In genomic region chr19:49442793-49443365, GRCh38 we compare ENCODE assay signal across 8 cellular contexts. TPM values are rescaled to one million over a fixed set of nuclear protein-coding genes. Genes with fewer than 3 reads are reported as not detected.
A peak's percentile ranks its signal among the peaks of the same experiment; 100 is the strongest.
DNase-seq lines count a peak whose midpoint lies in the region; ATAC-seq, FAIRE-seq and TF ChIP-seq lines count a peak whose summit lies in the region.

No MANE protein-coding gene starts in this region.

- peak overlapping the region; percentile 94 for H3K4me2 ChIP-seq in Karpas-422 (ENCODE audit: low read depth, low read length, poor library complexity, severe bottlenecking)
- peak overlapping the region; percentile 62 for H3K4me2 ChIP-seq in GM12878 (ENCODE audit: control insufficient read depth, insufficient read depth)

- peak; percentile 89 for DNase-seq in Caki2 (ENCODE audit: low read depth)
- DNase-seq in Karpas-422, result peak; percentile 90
- DNase-seq in GM12878 (ENCODE audit: low read depth, low spot score), result no peak
- DNase-seq in iPS DF 6.9 (ENCODE audit: low read depth, low spot score), result peak; percentile 91
- peak; percentile 88 to 89 for DNase-seq in gastrocnemius medialis

- no peak for FAIRE-seq in GM12878 (lab: Jason Lieb, UNC)

- H3K27ac ChIP-seq in Karpas-422 (ENCODE audit: low read length) (peak overlapping the region; percentile 78), GM12878 (ENCODE audit: control insufficient read depth, insufficient read depth) (no peak overlapping the region; the same call in 1 of the 2 replicates), iPS DF 6.9 (ENCODE audit: low read length) (no peak overlapping the region), gastrocnemius medialis (peak overlapping the region; percentile 73 to 85 (median 82))

- in situ Hi-C loops in Caki2 (cut with HindIII; ENCODE audit: low pct_unique_long_range_greater_than_20kb, low sequenced_read_pairs), result no loop called here
- in situ Hi-C loops in GM12878 (cut with MboI), result no loop called here
- in situ Hi-C loops in gastrocnemius medialis (cut with MboI; ENCODE audit: low sequenced_read_pairs in 4 of 4), result loop anchor here (5.0 to 10.0 kb wide), 4 partner anchors 48 to 218 kb away; partner anchors contain the start of gene KASH5 (in 1 of the 4)

- POLR2A ChIA-PET in GM12878 (lab: Charles Lee), result interaction anchor here (1.0 to 1.5 kb wide), 4 partner anchors 9 to 52 kb away, joined by 3 to 5 read pairs (median 4); partner anchors contain the start of gene PIH1D1

- WGBS in GM12878 (ENCODE audit: insufficient coverage, insufficient replicate concordance, low lambda C conversion rate, missing lambda C conversion rate), result under 1% methylated on average over 13 of the region's 41 CpGs
- no CpG with 5 or more reads among the region's 41 CpGs for WGBS in iPS DF 6.9 (ENCODE audit: insufficient coverage, insufficient read length)

- TF ChIP-seq EP300 in GM12878 (IDR thresholded peaks at IDR 0.05; ENCODE audit: borderline replicate concordance in 1 of 2, control insufficient read depth in 1 of 2, low read depth in 2 of 2, low read length in 2 of 2), result no peak

- SMC1A ChIA-PET in GM12878 (lab: Charles Lee; ENCODE audit: uncharacterized antibody, unreplicated experiment), result interaction anchor here (1.5 to 3.0 kb wide), 4 partner anchors 27 to 217 kb away, joined by 4 to 14 read pairs (median 4); no protein-coding TSS in a partner anchor

- H3K4me1 ChIP-seq in Karpas-422 (ENCODE audit: low read length) (peaks cover 28% of the 10 kb centered on the region), GM12878 (ENCODE audit: control insufficient read depth, insufficient read depth, low read length) (no peaks in the 10 kb centered on the region), iPS DF 6.9 (ENCODE audit: control insufficient read depth, insufficient read depth, low read length) (no peaks in the 10 kb centered on the region; the same call in 1 of the 2 replicates), gastrocnemius medialis (no peaks in the 10 kb centered on the region)

- H3K27me3 ChIP-seq in Karpas-422 (ENCODE audit: low read length) (no peaks in the 10 kb centered on the region), GM12878 (replicated peaks in 1 of 2; ENCODE audit: control insufficient read depth in 2 of 2, insufficient read depth in 2 of 2, low read length in 1 of 2) (peaks cover 9 to 23% of the 10 kb centered on the region in 2 experiments), iPS DF 6.9 (ENCODE audit: control insufficient read depth, insufficient read depth, low read length) (peaks cover 19% of the 10 kb centered on the region; the same call in 1 of the 2 replicates), gastrocnemius medialis (peaks cover 34 to 44% (median 42%) of the 10 kb centered on the region in 3 donors)

- TF ChIP-seq RAD21 in GM12878 (IDR thresholded peaks at IDR 0.05; ENCODE audit: insufficient read depth, low read depth, low read length), result no peak

- intact Hi-C loops in GM12878 (cut with micrococcal nuclease; ENCODE audit: unreplicated experiment) (loop anchor here (1.0 kb wide), 7 partner anchors 27 to 217 kb away; partner anchors contain the start of gene FLT3LG), gastrocnemius medialis (cut with DNase I; ENCODE audit: low total_unique reads) (loop anchor here (1.0 to 2.0 kb wide), 5 partner anchors 21 to 217 kb away; partner anchors contain the start of genes DKKL1 and TEAD2)

- H3K9me3 ChIP-seq in Karpas-422 (ENCODE audit: low read length) (no peaks in the 10 kb centered on the region), GM12878 (replicated peaks; ENCODE audit: control insufficient read depth, insufficient read depth, low read length) (no peaks in the 10 kb centered on the region), iPS DF 6.9 (ENCODE audit: control insufficient read depth, insufficient read depth, low read length) (no peaks in the 10 kb centered on the region), gastrocnemius medialis (no peaks in the 10 kb centered on the region)

- H3K4me3 ChIP-seq in Karpas-422 (ENCODE audit: low read length) (peak overlapping the region; percentile 76), GM12878 (peak overlapping the region; percentile 81), iPS DF 6.9 (ENCODE audit: low read length) (peak overlapping the region; percentile 51; the same call in 1 of the 2 replicates), gastrocnemius medialis (peak overlapping the region; percentile 61 to 99 (median 80))

- peaks cover 10% of the 10 kb centered on the region; the same call in 1 of the 2 replicates for H3K36me3 ChIP-seq in Karpas-422 (ENCODE audit: insufficient read depth, low read length)
- H3K36me3 ChIP-seq in GM12878 (ENCODE audit: control insufficient read depth in 2 of 2, insufficient read depth in 2 of 2, low read length in 1 of 2), result peaks cover 0 to 3% of the 10 kb centered on the region in 2 experiments; a peak in 2 of 4 replicates
- peaks cover 7% of the 10 kb centered on the region for H3K36me3 ChIP-seq in iPS DF 6.9 (ENCODE audit: control insufficient read depth, insufficient read depth, low read length)
- peaks cover 0 to 6% of the 10 kb centered on the region in 2 donors for H3K36me3 ChIP-seq in gastrocnemius medialis

- RAD21 ChIA-PET in GM12878 (lab: Charles Lee; ENCODE audit: unreplicated experiment), result interaction anchor here (0.5 to 1.8 kb wide), 12 partner anchors 9 to 249 kb away, joined by 3 to 15 read pairs (median 4); partner anchors contain the start of genes PIH1D1 and SCAF1

- H3K9ac ChIP-seq in Karpas-422 (ENCODE audit: low read length) (peak overlapping the region; percentile 81), GM12878 (ENCODE audit: control insufficient read depth, insufficient read depth, low read length) (peak overlapping the region; percentile 5; the same call in 1 of the 2 replicates)

- CTCF ChIA-PET in GM12878 (lab: Yijun Ruan, JAX), result interaction anchor here (0.6 to 4.9 kb wide), 11 partner anchors 9 to 218 kb away, joined by 3 to 47 read pairs (median 4); partner anchors contain the start of genes ALDH16A1 and PIH1D1

- no peaks in the 10 kb centered on the region for H3K9me2 ChIP-seq in Karpas-422 (replicated peaks; ENCODE audit: insufficient read depth, low read length)

- H4K20me1 ChIP-seq in Karpas-422 (ENCODE audit: insufficient read depth, low read depth, low read length) (0 out of 2 replicates have a peak, but pooled peaks cover 3% of the 10 kb centered on the region), GM12878 (ENCODE audit: control insufficient read depth, insufficient read depth) (no peaks in the 10 kb centered on the region)

- H3K79me2 ChIP-seq in Karpas-422 (ENCODE audit: low read length) (no peaks in the 10 kb centered on the region), GM12878 (ENCODE audit: control insufficient read depth, insufficient read depth, low read length) (no peaks in the 10 kb centered on the region)

- peak; percentile 21 for ATAC-seq in GM21381 (IDR thresholded peaks at IDR 0.05; ENCODE audit: unreplicated experiment)
- ATAC-seq in SK-N-SH treated with all-trans-retinoic acid at 6 μM for 48 hours, result peak; percentile 81
- peak; percentile 68 for ATAC-seq in GM12878
- peak; percentile 45 to 49 for ATAC-seq in gastrocnemius medialis
- no peak for ATAC-seq in HG03342 (IDR thresholded peaks at IDR 0.05; ENCODE audit: unreplicated experiment)

- BruUV-seq in GM12878 (replicated peaks; lab: Mats Ljungman, UMichigan), result no TSS peak

- H2AFZ ChIP-seq in Karpas-422 (ENCODE audit: low read length) (peak overlapping the region; percentile 98), GM12878 (ENCODE audit: control insufficient read depth, low read depth, low read length) (peak overlapping the region; percentile 76)

- no peak for TF ChIP-seq POLR2A in GM12878 (IDR thresholded peaks at IDR 0.05; ENCODE audit: low read depth, low read length)
- TF ChIP-seq POLR2A in gastrocnemius medialis (IDR thresholded peaks at IDR 0.05), result no peak

- TF ChIP-seq CTCF in GM12878 (IDR thresholded peaks at IDR 0.05 in 2 of 3, conservative IDR thresholded peaks at IDR 0.05 in 1 of 3; ENCODE audit: control insufficient read depth in 2 of 3, extremely low read depth in 1 of 3, insufficient read depth in 1 of 3, low read depth in 3 of 3, low read length in 3 of 3), result no peak
- TF ChIP-seq CTCF in gastrocnemius medialis (IDR thresholded peaks at IDR 0.05 in 4 of 5, conservative IDR thresholded peaks at IDR 0.05 in 1 of 5), result no peak

RNA-seq across cellular contexts. Expression of gene SLC17A7, which starts 1.6 kb away (rescaled TPM):
- not detected in 2 replicates for total RNA-seq in Caki2 (2014; rRNA removed; shearing (Covaris generic); ENCODE audit: low replicate concordance)
- 0.47 and 0.63 TPM in 2 replicates for total RNA-seq in Karpas-422 (2014; rRNA removed; shearing (Covaris generic); ENCODE audit: low replicate concordance)
- total RNA-seq in GM12878 (2013; cell fraction: nucleolus; rRNA removed), result 0.21 and 0.49 TPM in 2 replicates
- total RNA-seq in GM12878 (2014; rRNA removed) (not detected in 2 replicates), GM12878 (2014; rRNA removed; fragmentation: Illumina TruSeq; extraction: Trizol) (not detected in 2 replicates), GM12878 (2021) (0.08 TPM in 2 replicates), gastrocnemius medialis (1 to 10 TPM in 1 of 4 donors, under 1 TPM in 3; 0.24 to 1.6 (median 0.33) TPM)
- not detected for polyA plus RNA-seq in GM12878 (2011; ENCODE audit: low read depth)
- polyA plus RNA-seq in GM12878 (2011; rRNA removed) (0.23 and 0.24 TPM in 2 replicates), GM12878 (2014; fragmentation: Illumina TruSeq; extraction: Trizol) (0.03 and 0.06 TPM in 2 replicates), GM12878 (2014; fragmentation: Nextera tagmentation; extraction: Ambion mirVana) (not detected), GM12878 (2014; rRNA removed) (0.04 TPM in 1 of 2 replicates, not detected in the other), GM12878 (2016; fragmentation: Nextera tagmentation; extraction: Ambion mirVana) (not detected)
- polyA plus RNA-seq in GM12878 (2011; cell fraction: cytosol; rRNA removed), result 0.27 and 0.48 TPM in 2 replicates
- polyA plus RNA-seq in GM12878 (2011; cell fraction: nucleus; rRNA removed), result 0.92 and 1.1 TPM in 2 replicates
- 0.18 TPM in 2 replicates for polyA plus RNA-seq in GM12878 (2012)
- polyA minus RNA-seq in GM12878 (2011; rRNA and poly(A)+ RNA removed), result 0.22 and 0.26 TPM in 2 replicates
- polyA minus RNA-seq in GM12878 (2011; cell fraction: cytosol; rRNA and poly(A)+ RNA removed), result 0.53 and 1.9 TPM in 2 replicates
- 0.29 and 0.36 TPM in 2 replicates for polyA minus RNA-seq in GM12878 (2011; cell fraction: nucleus; rRNA and poly(A)+ RNA removed)

RNA-seq across cellular contexts. Expression of gene PIH1D1, which starts 8.7 kb away (rescaled TPM):
- total RNA-seq in Caki2 (2014; rRNA removed; shearing (Covaris generic); ENCODE audit: low replicate concordance), result 142 and 146 TPM in 2 replicates
- total RNA-seq in Karpas-422 (2014; rRNA removed; shearing (Covaris generic); ENCODE audit: low replicate concordance), result 163 and 223 TPM in 2 replicates
- 88.2 and 95.3 TPM in 2 replicates for total RNA-seq in GM12878 (2013; cell fraction: nucleolus; rRNA removed)
- total RNA-seq in GM12878 (2014; rRNA removed) (130 and 137 TPM in 2 replicates), GM12878 (2014; rRNA removed; fragmentation: Illumina TruSeq; extraction: Trizol) (83.8 and 84.3 TPM in 2 replicates), GM12878 (2021) (112 and 117 TPM in 2 replicates), gastrocnemius medialis (100 to 1,000 TPM in 1 of 4 donors, 10 to 100 TPM in 3; 41.9 to 107 (median 79.0) TPM)
- 102 TPM for polyA plus RNA-seq in GM12878 (2011; ENCODE audit: low read depth)
- polyA plus RNA-seq in GM12878 (2011; rRNA removed) (84.6 and 95.3 TPM in 2 replicates), GM12878 (2014; fragmentation: Illumina TruSeq; extraction: Trizol) (40.6 and 73.6 TPM in 2 replicates), GM12878 (2014; fragmentation: Nextera tagmentation; extraction: Ambion mirVana) (10 to 100 TPM; 16.1 to 39.9 TPM), GM12878 (2014; rRNA removed) (122 and 123 TPM in 2 replicates), GM12878 (2016; fragmentation: Nextera tagmentation; extraction: Ambion mirVana) (100 to 1,000 TPM; 141 to 153 TPM)
- 120 and 130 TPM in 2 replicates for polyA plus RNA-seq in GM12878 (2011; cell fraction: cytosol; rRNA removed)
- polyA plus RNA-seq in GM12878 (2011; cell fraction: nucleus; rRNA removed), result 210 and 249 TPM in 2 replicates
- 95.7 and 98.1 TPM in 2 replicates for polyA plus RNA-seq in GM12878 (2012)
- polyA minus RNA-seq in GM12878 (2011; rRNA and poly(A)+ RNA removed), result 67.4 and 81.0 TPM in 2 replicates
- polyA minus RNA-seq in GM12878 (2011; cell fraction: cytosol; rRNA and poly(A)+ RNA removed), result 32.1 and 32.7 TPM in 2 replicates
- polyA minus RNA-seq in GM12878 (2011; cell fraction: nucleus; rRNA and poly(A)+ RNA removed), result 29.9 and 44.2 TPM in 2 replicates

RNA-seq across cellular contexts. Expression of gene ALDH16A1, which starts 10.1 kb away (rescaled TPM):
- 83.2 and 88.7 TPM in 2 replicates for total RNA-seq in Caki2 (2014; rRNA removed; shearing (Covaris generic); ENCODE audit: low replicate concordance)
- total RNA-seq in Karpas-422 (2014; rRNA removed; shearing (Covaris generic); ENCODE audit: low replicate concordance), result 15.9 and 83.3 TPM in 2 replicates
- total RNA-seq in GM12878 (2013; cell fraction: nucleolus; rRNA removed), result 4.5 and 6.6 TPM in 2 replicates
- total RNA-seq in GM12878 (2014; rRNA removed) (31.9 and 46.3 TPM in 2 replicates), GM12878 (2014; rRNA removed; fragmentation: Illumina TruSeq; extraction: Trizol) (8.7 and 9.5 TPM in 2 replicates), GM12878 (2021) (43.6 and 49.3 TPM in 2 replicates), gastrocnemius medialis (10 to 100 TPM in 2 of 4 donors, 1 to 10 TPM in 2; 8.0 to 12.6 (median 9.9) TPM)
- 3.7 TPM for polyA plus RNA-seq in GM12878 (2011; ENCODE audit: low read depth)
- polyA plus RNA-seq in GM12878 (2011; rRNA removed) (3.1 and 6.4 TPM in 2 replicates), GM12878 (2014; fragmentation: Illumina TruSeq; extraction: Trizol) (0.43 and 1.7 TPM in 2 replicates), GM12878 (2014; fragmentation: Nextera tagmentation; extraction: Ambion mirVana) (1 to 10 TPM; 4.5 to 6.2 TPM), GM12878 (2014; rRNA removed) (31.0 and 41.4 TPM in 2 replicates), GM12878 (2016; fragmentation: Nextera tagmentation; extraction: Ambion mirVana) (10 to 100 TPM; 26.8 to 40.0 TPM)
- 15.2 and 32.2 TPM in 2 replicates for polyA plus RNA-seq in GM12878 (2011; cell fraction: cytosol; rRNA removed)
- polyA plus RNA-seq in GM12878 (2011; cell fraction: nucleus; rRNA removed), result 43.0 and 85.9 TPM in 2 replicates
- 17.2 and 17.4 TPM in 2 replicates for polyA plus RNA-seq in GM12878 (2012)
- 9.9 and 22.0 TPM in 2 replicates for polyA minus RNA-seq in GM12878 (2011; rRNA and poly(A)+ RNA removed)
- polyA minus RNA-seq in GM12878 (2011; cell fraction: cytosol; rRNA and poly(A)+ RNA removed), result 14.5 and 17.4 TPM in 2 replicates
- 4.1 and 11.7 TPM in 2 replicates for polyA minus RNA-seq in GM12878 (2011; cell fraction: nucleus; rRNA and poly(A)+ RNA removed)

RNA-seq across cellular contexts. Expression of gene GFY, which starts 17.7 kb away (rescaled TPM):
- not detected in 2 replicates for total RNA-seq in Caki2 (2014; rRNA removed; shearing (Covaris generic); ENCODE audit: low replicate concordance)
- total RNA-seq in Karpas-422 (2014; rRNA removed; shearing (Covaris generic); ENCODE audit: low replicate concordance), result 0.18 and 0.34 TPM in 2 replicates
- total RNA-seq in GM12878 (2013; cell fraction: nucleolus; rRNA removed), result not detected in 2 replicates
- total RNA-seq in GM12878 (2014; rRNA removed), result not detected in 2 replicates
- total RNA-seq in GM12878 (2014; rRNA removed; fragmentation: Illumina TruSeq; extraction: Trizol), result not detected in 2 replicates
- total RNA-seq in GM12878 (2021), result not detected in 2 replicates
- not detected for polyA plus RNA-seq in GM12878 (2011; ENCODE audit: low read depth)
- 0.05 TPM in 1 of 2 replicates, not detected in the other for polyA plus RNA-seq in GM12878 (2011; rRNA removed)
- polyA plus RNA-seq in GM12878 (2011; cell fraction: cytosol; rRNA removed), result 0.03 TPM in 1 of 2 replicates, not detected in the other
- 0.13 and 0.16 TPM in 2 replicates for polyA plus RNA-seq in GM12878 (2011; cell fraction: nucleus; rRNA removed)
- polyA plus RNA-seq in GM12878 (2012), result not detected in 2 replicates
- polyA plus RNA-seq in GM12878 (2014; fragmentation: Illumina TruSeq; extraction: Trizol), result not detected in 2 replicates
- polyA plus RNA-seq in GM12878 (2014; fragmentation: Nextera tagmentation; extraction: Ambion mirVana), result not detected
- not detected in 2 replicates for polyA plus RNA-seq in GM12878 (2014; rRNA removed)
- polyA plus RNA-seq in GM12878 (2016; fragmentation: Nextera tagmentation; extraction: Ambion mirVana), result not detected
- not detected in 2 replicates for polyA minus RNA-seq in GM12878 (2011; rRNA and poly(A)+ RNA removed)
- not detected in 2 replicates for polyA minus RNA-seq in GM12878 (2011; cell fraction: cytosol; rRNA and poly(A)+ RNA removed)
- not detected in 2 replicates for polyA minus RNA-seq in GM12878 (2011; cell fraction: nucleus; rRNA and poly(A)+ RNA removed)
- not detected for total RNA-seq in gastrocnemius medialis

RNA-seq across cellular contexts. Expression of gene PTH2, which starts 19.6 kb away (rescaled TPM):
- total RNA-seq in Caki2 (2014; rRNA removed; shearing (Covaris generic); ENCODE audit: low replicate concordance), result not detected in 2 replicates
- not detected in 2 replicates for total RNA-seq in Karpas-422 (2014; rRNA removed; shearing (Covaris generic); ENCODE audit: low replicate concordance)
- not detected in 2 replicates for total RNA-seq in GM12878 (2013; cell fraction: nucleolus; rRNA removed)
- total RNA-seq in GM12878 (2014; rRNA removed), result not detected in 2 replicates
- total RNA-seq in GM12878 (2014; rRNA removed; fragmentation: Illumina TruSeq; extraction: Trizol), result not detected in 2 replicates
- not detected in 2 replicates for total RNA-seq in GM12878 (2021)
- polyA plus RNA-seq in GM12878 (2011; ENCODE audit: low read depth), result not detected
- polyA plus RNA-seq in GM12878 (2011; rRNA removed), result not detected in 2 replicates
- not detected in 2 replicates for polyA plus RNA-seq in GM12878 (2011; cell fraction: cytosol; rRNA removed)
- polyA plus RNA-seq in GM12878 (2011; cell fraction: nucleus; rRNA removed), result not detected in 2 replicates
- not detected in 2 replicates for polyA plus RNA-seq in GM12878 (2012)
- not detected in 2 replicates for polyA plus RNA-seq in GM12878 (2014; fragmentation: Illumina TruSeq; extraction: Trizol)
- not detected for polyA plus RNA-seq in GM12878 (2014; fragmentation: Nextera tagmentation; extraction: Ambion mirVana)
- polyA plus RNA-seq in GM12878 (2014; rRNA removed), result not detected in 2 replicates
- not detected for polyA plus RNA-seq in GM12878 (2016; fragmentation: Nextera tagmentation; extraction: Ambion mirVana)
- not detected in 2 replicates for polyA minus RNA-seq in GM12878 (2011; rRNA and poly(A)+ RNA removed)
- polyA minus RNA-seq in GM12878 (2011; cell fraction: cytosol; rRNA and poly(A)+ RNA removed), result not detected in 2 replicates
- not detected in 2 replicates for polyA minus RNA-seq in GM12878 (2011; cell fraction: nucleus; rRNA and poly(A)+ RNA removed)
- total RNA-seq in gastrocnemius medialis, result not detected

Comparison
In these comparisons a context has a peak if more than half of its experiments do, and no peak if none do; other contexts are left out.
1. H3K27ac ChIP-seq: peak in Karpas-422 (single experiment) and gastrocnemius medialis (4 of 4); none in GM12878 (single experiment) and iPS DF 6.9 (single experiment).
2. in situ Hi-C loops: an anchor here in gastrocnemius medialis (5.0 to 10.0 kb wide); none called in Caki2 and GM12878.
3. Peak in every context shown above with its lines, with median percentiles within 50 percentile points of each other: H3K4me3 ChIP-seq.